Comparison of ENCODE assay signal across 15 cellular contexts in genomic region chr1:45643341-45643740, GRCh38. TPM values are rescaled to one million over a fixed set of nuclear protein-coding genes. Genes with fewer than 3 reads are reported as not detected.
A peak's percentile ranks its signal among the peaks of the same experiment; 100 is the strongest.
DNase-seq lines count a peak whose midpoint lies in the region; ATAC-seq and TF ChIP-seq lines count a peak whose summit lies in the region.
"Had no signal": no experiment of that assay in that cellular context is flagged by ENCODE, and none has a peak within 500 bp of the region (broad histone marks: within the 10 kb centered on the region; RNA-seq: fewer than 3 reads in every experiment).

No MANE protein-coding gene starts in this region.

- 47% methylated on average over 5 of the region's 5 CpGs for WGBS in body of pancreas, 2 donors

- H3K27ac Mint-ChIP-seq in natural killer cell (peak overlapping the region; percentile 31 to 53), nephron progenitor cell (peak overlapping the region; percentile 33)
- no peak overlapping the region for H3K27ac Mint-ChIP-seq in natural killer cell treated with Interleukin-12 subunit alpha and Interleukin-12 subunit beta and Interleukin-15 and Interleukin-18, amount 100 ng/mL, for 72 hours
- H3K27ac Mint-ChIP-seq: B cell had no signal

- peaks cover 14% of the 10 kb centered on the region for H3K36me3 Mint-ChIP-seq in natural killer cell
- peaks cover 12% of the 10 kb centered on the region for H3K36me3 Mint-ChIP-seq in natural killer cell treated with Interleukin-12 subunit alpha and Interleukin-12 subunit beta and Interleukin-15 and Interleukin-18, amount 100 ng/mL, for 72 hours
- peaks cover 52% of the 10 kb centered on the region for H3K36me3 Mint-ChIP-seq in nephron progenitor cell (ENCODE audit: low read depth)

- ATAC-seq in natural killer cell (no peak), body of pancreas (no peak), HG02588 (IDR thresholded peaks at IDR 0.05; ENCODE audit: unreplicated experiment) (no peak)
- no peak for ATAC-seq in natural killer cell treated with Interleukin-12 subunit alpha and Interleukin-12 subunit beta and Interleukin-15 and Interleukin-18, amount 100 ng/mL, for 72 hours

- H3K27me3 Mint-ChIP-seq in natural killer cell (ENCODE audit: low read depth in 2 of 2) (no peaks in the 10 kb centered on the region), nephron progenitor cell (ENCODE audit: low read depth, poor library complexity) (no peaks in the 10 kb centered on the region)
- H3K27me3 Mint-ChIP-seq in natural killer cell treated with Interleukin-12 subunit alpha and Interleukin-12 subunit beta and Interleukin-15 and Interleukin-18, amount 100 ng/mL, for 72 hours, result no peaks in the 10 kb centered on the region
- H3K27me3 Mint-ChIP-seq: B cell had no signal

- intact Hi-C loops in natural killer cell (cut with micrococcal nuclease), result no loop called here
- intact Hi-C loops in body of pancreas (cut with DNase I), result no loop called here
- intact Hi-C loops in A673 (cut with micrococcal nuclease; ENCODE audit: unreplicated experiment), result no loop called here

- H3K4me1 ChIP-seq in body of pancreas (peaks cover 22% of the 10 kb centered on the region), A673 (ENCODE audit: insufficient read depth, low read length, poor library complexity, severe bottlenecking) (no peaks in the 10 kb centered on the region)

- POLR2A ChIA-PET in A673 (lab: Charles Lee; ENCODE audit: low non-redundant PET), result no interaction called here

- H3K9me3 Mint-ChIP-seq in natural killer cell, result no peaks in the 10 kb centered on the region
- no peaks in the 10 kb centered on the region for H3K9me3 Mint-ChIP-seq in natural killer cell treated with Interleukin-12 subunit alpha and Interleukin-12 subunit beta and Interleukin-15 and Interleukin-18, amount 100 ng/mL, for 72 hours
- no peaks in the 10 kb centered on the region for H3K9me3 Mint-ChIP-seq in nephron progenitor cell

- H3K27me3 ChIP-seq in body of pancreas (no peaks in the 10 kb centered on the region), A673 (replicated peaks; ENCODE audit: insufficient read depth, low read depth, low read length, poor library complexity) (no peaks in the 10 kb centered on the region)
- H3K27me3 ChIP-seq: Peyer's patch had no signal

- DNase-seq in natural killer cell (no peak), body of pancreas (no peak), nephron progenitor cell (no peak), SHP77 (lab: John Stamatoyannopoulos, UW) (no peak), A673 (ENCODE audit: low spot score) (no peak)
- DNase-seq in natural killer cell treated with Interleukin-12 subunit alpha and Interleukin-12 subunit beta and Interleukin-15 and Interleukin-18, amount 100 ng/mL, for 72 hours (ENCODE audit: low spot score), result no peak
- DNase-seq in activated CD4-positive, alpha-beta T cell treated with anti-CD3 and anti-CD28 coated beads for 4 hours, result no peak
- DNase-seq: EL, Karpas-422, NCI-H1930, NCI-H2171, Peyer's patch, Right ventricle myocardium superior had no signal

- H3K27ac ChIP-seq in body of pancreas (peak overlapping the region; percentile 51 to 84 (median 69)), A673 (ENCODE audit: low read depth, low read length, poor library complexity, severe bottlenecking) (no peak overlapping the region)

- TF ChIP-seq POLR2A in body of pancreas (IDR thresholded peaks at IDR 0.05), result no peak

- H3K9me3 ChIP-seq in body of pancreas, result no peaks in the 10 kb centered on the region
- no peaks in the 10 kb centered on the region for H3K9me3 ChIP-seq in A673 (ENCODE audit: low read depth, low read length, poor library complexity, severe bottlenecking)
- H3K9me3 ChIP-seq: Peyer's patch had no signal

- CTCF ChIA-PET in A673 (lab: Charles Lee), result no interaction called here

- H3K4me3 Mint-ChIP-seq in natural killer cell, result no peak overlapping the region
- no peak overlapping the region for H3K4me3 Mint-ChIP-seq in natural killer cell treated with Interleukin-12 subunit alpha and Interleukin-12 subunit beta and Interleukin-15 and Interleukin-18, amount 100 ng/mL, for 72 hours
- H3K4me3 Mint-ChIP-seq in nephron progenitor cell, result no peak overlapping the region
- H3K4me3 Mint-ChIP-seq: B cell had no signal

- H3K4me1 Mint-ChIP-seq in natural killer cell, result peaks cover 6 to 16% of the 10 kb centered on the region in 2 donors
- H3K4me1 Mint-ChIP-seq in natural killer cell treated with Interleukin-12 subunit alpha and Interleukin-12 subunit beta and Interleukin-15 and Interleukin-18, amount 100 ng/mL, for 72 hours (ENCODE audit: low read depth in 2 of 2), result peaks cover 4% of the 10 kb centered on the region in 2 donors
- no peaks in the 10 kb centered on the region for H3K4me1 Mint-ChIP-seq in nephron progenitor cell

- H3K36me3 ChIP-seq in body of pancreas (replicated peaks in 1 of 2; ENCODE audit: insufficient read depth in 1 of 2, low read depth in 2 of 2) (peaks cover 18 to 21% of the 10 kb centered on the region in 2 donors), A673 (ENCODE audit: insufficient read depth, low read length, poor library complexity, severe bottlenecking) (peaks cover 48% of the 10 kb centered on the region)

- H3K4me3 ChIP-seq in body of pancreas (no peak overlapping the region), A673 (ENCODE audit: low read depth, low read length, poor library complexity, severe bottlenecking) (no peak overlapping the region)
- H3K4me3 ChIP-seq: Peyer's patch had no signal

- TF ChIP-seq CTCF in natural killer cell (IDR thresholded peaks at IDR 0.05) (no peak), body of pancreas (IDR thresholded peaks at IDR 0.05) (no peak), nephron progenitor cell (IDR thresholded peaks at IDR 0.05) (no peak), A673 (conservative IDR thresholded peaks at IDR 0.05; ENCODE audit: low read depth, low read length) (no peak)

- no TSS peak for BruUV-seq in A673 (replicated peaks; lab: Mats Ljungman, UMichigan)

RNA-seq across cellular contexts. Expression of gene CCDC17, which starts 19.5 kb away (rescaled TPM):
- total RNA-seq in natural killer cell, result 1 to 10 TPM; 2.9 to 4.5 (median 3.3) TPM
- 1 to 10 TPM; 4.4 to 6.9 TPM for total RNA-seq in natural killer cell treated with Interleukin-12 subunit alpha and Interleukin-12 subunit beta and Interleukin-15 and Interleukin-18, amount 100 ng/mL, for 72 hours
- 1 to 10 TPM; 3.6 to 7.3 TPM for total RNA-seq in body of pancreas
- total RNA-seq in A673 (2021), result 2.0 and 3.2 TPM in 2 replicates

RNA-seq across cellular contexts. Expression of gene GPBP1L1, which starts 43.0 kb away (rescaled TPM):
- total RNA-seq in natural killer cell (100 to 1,000 TPM; 144 to 176 (median 153) TPM), body of pancreas (10 to 100 TPM; 61.0 to 90.0 TPM), A673 (2021) (99.0 and 99.8 TPM in 2 replicates)
- 100 to 1,000 TPM; 100 to 140 TPM for total RNA-seq in natural killer cell treated with Interleukin-12 subunit alpha and Interleukin-12 subunit beta and Interleukin-15 and Interleukin-18, amount 100 ng/mL, for 72 hours

RNA-seq across cellular contexts. Expression of gene TMEM69, which starts 44.6 kb away (rescaled TPM):
- total RNA-seq in natural killer cell (10 to 100 TPM in 1 of 3 donors, 1 to 10 TPM in 2; 8.8 to 14.2 (median 9.3) TPM), body of pancreas (10 to 100 TPM; 11.9 to 12.5 TPM), A673 (2021) (32.3 and 38.3 TPM in 2 replicates)
- total RNA-seq in natural killer cell treated with Interleukin-12 subunit alpha and Interleukin-12 subunit beta and Interleukin-15 and Interleukin-18, amount 100 ng/mL, for 72 hours, result 10 to 100 TPM; 18.7 to 19.4 TPM

RNA-seq across cellular contexts. Expression of gene NASP, which starts 59.5 kb away (rescaled TPM):
- 100 to 1,000 TPM; 109 to 171 (median 121) TPM for total RNA-seq in natural killer cell
- total RNA-seq in natural killer cell treated with Interleukin-12 subunit alpha and Interleukin-12 subunit beta and Interleukin-15 and Interleukin-18, amount 100 ng/mL, for 72 hours, result 100 to 1,000 TPM; 145 to 291 TPM
- total RNA-seq in body of pancreas, result 10 to 100 TPM; 31.0 to 39.2 TPM
- 392 and 403 TPM in 2 replicates for total RNA-seq in A673 (2021)

Comparison
In these comparisons a context has a peak if more than half of its experiments do, and no peak if none do; other contexts are left out.
1. H3K27ac Mint-ChIP-seq: peak in natural killer cell (2 of 2) and nephron progenitor cell (single experiment); none in natural killer cell treated with Interleukin-12 subunit alpha and Interleukin-12 subunit beta and Interleukin-15 and Interleukin-18, amount 100 ng/mL, for 72 hours (0 of 2).